11 cellular contexts compared by ENCODE assay signal in the genomic region with DNA sequence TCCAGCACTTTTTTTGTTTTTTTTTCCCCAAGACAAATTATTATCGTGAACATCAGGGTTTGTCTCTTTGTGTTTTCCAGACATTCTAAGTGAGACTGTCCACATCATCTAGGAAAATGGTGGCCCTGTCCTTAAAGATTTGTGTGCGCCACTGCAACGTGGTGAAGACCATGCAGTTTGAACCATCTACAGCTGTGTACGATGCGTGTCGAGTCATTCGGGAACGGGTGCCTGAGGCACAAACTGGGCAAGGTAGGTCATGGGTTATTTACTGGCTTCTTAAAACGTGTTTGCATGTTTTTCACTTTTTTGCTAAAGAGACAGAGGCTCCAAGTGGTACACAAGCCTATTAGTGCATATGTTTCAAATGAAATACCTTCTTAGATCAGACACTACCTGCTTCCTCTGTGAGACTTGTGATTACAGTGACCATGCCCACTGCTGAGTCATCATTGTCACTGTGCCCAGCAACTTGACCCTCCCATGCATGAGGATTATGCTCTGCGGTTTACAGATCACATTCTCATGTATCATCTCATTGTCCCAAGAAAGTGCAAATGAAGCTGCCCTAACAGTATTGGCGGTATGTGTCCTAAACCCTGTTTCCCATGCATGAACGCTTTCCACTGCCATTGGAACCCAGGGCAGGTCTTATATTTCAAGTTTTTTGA.
A peak's percentile ranks its signal among the peaks of the same experiment; 100 is the strongest.
DNase-seq lines count a peak whose midpoint lies in the region; ATAC-seq and TF ChIP-seq lines count a peak whose summit lies in the region.
"Had no signal": no experiment of that assay in that cellular context is flagged by ENCODE, and none has a peak within 500 bp of the region (broad histone marks: within the 10 kb centered on the region; RNA-seq: fewer than 3 reads in every experiment).

No MANE protein-coding gene starts in this region.

- intact Hi-C loops in left ventricle myocardium superior (cut with micrococcal nuclease) = no loop called here
- intact Hi-C loops in CD4-positive, alpha-beta memory T cell (cut with micrococcal nuclease) = no loop called here
- intact Hi-C loops in activated T-helper 2 cell treated with anti-CD3 and anti-CD28 coated beads, Interferon-gamma antibody, Interleukin-2, Interleukin-4, amounts not matched to agents 10 μg/mL and 5 μg/mL and 100 μg/mL, durations not matched to agents 14 hours and 24 hours and 36 hours (cut with micrococcal nuclease) = no loop called here

- no peak overlapping the region for H3K4me3 Mint-ChIP-seq in stimulated activated naive CD8-positive, alpha-beta T cell treated with anti-CD3 and anti-CD28 coated beads, Interleukin-15, amount 100 ng/mL, for 72 hours
- no peak overlapping the region for H3K4me3 Mint-ChIP-seq in CD4-positive, alpha-beta memory T cell
- no peak overlapping the region for H3K4me3 Mint-ChIP-seq in activated T-helper 2 cell treated with anti-CD3 and anti-CD28 coated beads, Interferon-gamma antibody, Interleukin-2, Interleukin-4, amounts not matched to agents 10 μg/mL and 5 μg/mL and 100 μg/mL, durations not matched to agents 14 hours and 24 hours and 36 hours (ENCODE audit: low read depth)
- H3K4me3 Mint-ChIP-seq: CD4-positive, CD25-positive, alpha-beta regulatory T cell had no signal

- no peak for DNase-seq in stimulated activated naive CD8-positive, alpha-beta T cell treated with anti-CD3 and anti-CD28 coated beads, Interleukin-15, amount 100 ng/mL, for 72 hours
- no peak for DNase-seq in stimulated activated naive CD8-positive, alpha-beta T cell treated with anti-CD3 and anti-CD28 coated beads, Interleukin-15, Interleukin-2, amounts not matched to agents 100 U/mL and 50 U/mL, for 24 hours
- DNase-seq in SW 1271 (lab: John Stamatoyannopoulos, UW) (peak; percentile 52 to 78), left ventricle myocardium superior (peak; percentile 43), HuH-7.5 (ENCODE audit: low spot score) (no peak), HEK293T (ENCODE audit: extremely low spot score) (no peak)
- DNase-seq in CD4-positive, alpha-beta memory T cell = no peak
- DNase-seq in activated T-helper 2 cell treated with anti-CD3 and anti-CD28 coated beads, Interferon-gamma antibody, Interleukin-2, Interleukin-4, amounts not matched to agents 10 μg/mL and 5 μg/mL and 100 μg/mL, durations not matched to agents 14 hours and 24 hours and 36 hours (ENCODE audit: low spot score) = no peak
- DNase-seq: CD4-positive, CD25-positive, alpha-beta regulatory T cell; T-helper 9 cell had no signal

- no peaks in the 10 kb centered on the region for H3K4me1 ChIP-seq in CD4-positive, alpha-beta memory T cell (ENCODE audit: insufficient read depth, low read length)

- no peaks in the 10 kb centered on the region for H3K27me3 Mint-ChIP-seq in stimulated activated naive CD8-positive, alpha-beta T cell treated with anti-CD3 and anti-CD28 coated beads, Interleukin-15, amount 100 ng/mL, for 72 hours
- peaks cover 2 to 4% of the 10 kb centered on the region in 2 donors for H3K27me3 Mint-ChIP-seq in CD4-positive, alpha-beta memory T cell
- no peaks in the 10 kb centered on the region for H3K27me3 Mint-ChIP-seq in activated T-helper 2 cell treated with anti-CD3 and anti-CD28 coated beads, Interferon-gamma antibody, Interleukin-2, Interleukin-4, amounts not matched to agents 10 μg/mL and 5 μg/mL and 100 μg/mL, durations not matched to agents 14 hours and 24 hours and 36 hours (ENCODE audit: low read depth)

- no peaks in the 10 kb centered on the region for H3K4me1 Mint-ChIP-seq in stimulated activated naive CD8-positive, alpha-beta T cell treated with anti-CD3 and anti-CD28 coated beads, Interleukin-15, amount 100 ng/mL, for 72 hours
- H3K4me1 Mint-ChIP-seq in CD4-positive, alpha-beta memory T cell = no peaks in the 10 kb centered on the region
- H3K4me1 Mint-ChIP-seq in activated T-helper 2 cell treated with anti-CD3 and anti-CD28 coated beads, Interferon-gamma antibody, Interleukin-2, Interleukin-4, amounts not matched to agents 10 μg/mL and 5 μg/mL and 100 μg/mL, durations not matched to agents 14 hours and 24 hours and 36 hours (ENCODE audit: low read depth) = peaks cover 10% of the 10 kb centered on the region
- H3K4me1 Mint-ChIP-seq: CD4-positive, CD25-positive, alpha-beta regulatory T cell had no signal

- no peak overlapping the region for H3K4me3 ChIP-seq in CD4-positive, alpha-beta memory T cell (ENCODE audit: low read length in 2 of 2)

- H3K36me3 Mint-ChIP-seq in CD4-positive, alpha-beta memory T cell = peaks cover 0 to under 1% of the 10 kb centered on the region in 2 donors
- H3K36me3 Mint-ChIP-seq in activated T-helper 2 cell treated with anti-CD3 and anti-CD28 coated beads, Interferon-gamma antibody, Interleukin-2, Interleukin-4, amounts not matched to agents 10 μg/mL and 5 μg/mL and 100 μg/mL, durations not matched to agents 14 hours and 24 hours and 36 hours (ENCODE audit: low read depth) = no peaks in the 10 kb centered on the region
- H3K36me3 Mint-ChIP-seq: CD4-positive, CD25-positive, alpha-beta regulatory T cell had no signal

- H3K9me3 ChIP-seq in CD4-positive, alpha-beta memory T cell (ENCODE audit: control insufficient read depth in 1 of 2, low read length in 2 of 2) = no peaks in the 10 kb centered on the region

- ATAC-seq in stimulated activated naive CD8-positive, alpha-beta T cell treated with anti-CD3 and anti-CD28 coated beads, Interleukin-15, amount 100 ng/mL, for 72 hours = no peak
- no peak for ATAC-seq in stimulated activated naive CD8-positive, alpha-beta T cell treated with anti-CD3 and anti-CD28 coated beads, Interleukin-15, Interleukin-2, amounts not matched to agents 100 U/mL and 50 U/mL, for 24 hours
- peak; percentile 60 for ATAC-seq in left ventricle myocardium superior

- H3K27ac ChIP-seq in CD4-positive, alpha-beta memory T cell (ENCODE audit: low read depth, low read length) = no peak overlapping the region
- H3K27ac ChIP-seq: KMS-11 had no signal

- H3K36me3 ChIP-seq in CD4-positive, alpha-beta memory T cell (ENCODE audit: insufficient read depth, low read length) = no peaks in the 10 kb centered on the region

- H3K27me3 ChIP-seq in CD4-positive, alpha-beta memory T cell (ENCODE audit: insufficient read depth, low read length) = no peaks in the 10 kb centered on the region

- peak overlapping the region; percentile 21 to 55 for H3K27ac Mint-ChIP-seq in stimulated activated naive CD8-positive, alpha-beta T cell treated with anti-CD3 and anti-CD28 coated beads, Interleukin-15, amount 100 ng/mL, for 72 hours
- H3K27ac Mint-ChIP-seq in CD4-positive, alpha-beta memory T cell = no peak overlapping the region
- no peak overlapping the region for H3K27ac Mint-ChIP-seq in activated T-helper 2 cell treated with anti-CD3 and anti-CD28 coated beads, Interferon-gamma antibody, Interleukin-2, Interleukin-4, amounts not matched to agents 10 μg/mL and 5 μg/mL and 100 μg/mL, durations not matched to agents 14 hours and 24 hours and 36 hours
- H3K27ac Mint-ChIP-seq: CD4-positive, CD25-positive, alpha-beta regulatory T cell had no signal

- CTCF ChIA-PET in CD4-positive, alpha-beta memory T cell (lab: Charles Lee; ENCODE audit: partially characterized antibody) = no interaction called here
- CTCF ChIA-PET in HEK293T (lab: Yijun Ruan, JAX) = no interaction called here

- POLR2A ChIA-PET in CD4-positive, alpha-beta memory T cell (lab: Charles Lee; ENCODE audit: partially characterized antibody) = no interaction called here
- POLR2A ChIA-PET in HEK293T (lab: Yijun Ruan, JAX) = no interaction called here

- H3K9me3 Mint-ChIP-seq in stimulated activated naive CD8-positive, alpha-beta T cell treated with anti-CD3 and anti-CD28 coated beads, Interleukin-15, amount 100 ng/mL, for 72 hours = no peaks in the 10 kb centered on the region
- H3K9me3 Mint-ChIP-seq in CD4-positive, alpha-beta memory T cell = no peaks in the 10 kb centered on the region
- no peaks in the 10 kb centered on the region for H3K9me3 Mint-ChIP-seq in activated T-helper 2 cell treated with anti-CD3 and anti-CD28 coated beads, Interferon-gamma antibody, Interleukin-2, Interleukin-4, amounts not matched to agents 10 μg/mL and 5 μg/mL and 100 μg/mL, durations not matched to agents 14 hours and 24 hours and 36 hours

TF ChIP-seq in HEK293T, 16 proteins besides CTCF, POLR2A, EP300 and RAD21:
- TF ChIP-seq L3MBTL2 (conservative IDR thresholded peaks at IDR 0.05) = no peak
- TF ChIP-seq HDGF (IDR thresholded peaks at IDR 0.05; ENCODE audit: borderline replicate concordance) = no peak
- no peak for TF ChIP-seq LEF1 (IDR thresholded peaks at IDR 0.05; ENCODE audit: borderline replicate concordance)
- TF ChIP-seq TARDBP (IDR thresholded peaks at IDR 0.05) = no peak
- TF ChIP-seq FOXK2 (IDR thresholded peaks at IDR 0.05) = no peak
- TF ChIP-seq ELF4 (IDR thresholded peaks at IDR 0.05) = no peak
- TF ChIP-seq NFRKB (IDR thresholded peaks at IDR 0.05) = no peak
- no peak for TF ChIP-seq SP1 (IDR thresholded peaks at IDR 0.05)
- TF ChIP-seq FOXM1 (IDR thresholded peaks at IDR 0.05; ENCODE audit: borderline replicate concordance) = no peak
- no peak for TF ChIP-seq PKNOX1 (IDR thresholded peaks at IDR 0.05)
- TF ChIP-seq BHLHE40 (IDR thresholded peaks at IDR 0.05; ENCODE audit: borderline replicate concordance) = no peak
- TF ChIP-seq ZNF384 (IDR thresholded peaks at IDR 0.05) = no peak

Comparison
In these comparisons a context has a peak if more than half of its experiments do, and no peak if none do; other contexts are left out.
1. DNase-seq: peak in SW 1271 (2 of 2) and left ventricle myocardium superior (single experiment); none in stimulated activated naive CD8-positive, alpha-beta T cell treated with anti-CD3 and anti-CD28 coated beads, Interleukin-15, amount 100 ng/mL, for 72 hours (0 of 2), stimulated activated naive CD8-positive, alpha-beta T cell treated with anti-CD3 and anti-CD28 coated beads, Interleukin-15, Interleukin-2, amounts not matched to agents 100 U/mL and 50 U/mL, for 24 hours (single experiment), HuH-7.5 (single experiment), CD4-positive, alpha-beta memory T cell (0 of 5), HEK293T (single experiment) and activated T-helper 2 cell treated with anti-CD3 and anti-CD28 coated beads, Interferon-gamma antibody, Interleukin-2, Interleukin-4, amounts not matched to agents 10 μg/mL and 5 μg/mL and 100 μg/mL, durations not matched to agents 14 hours and 24 hours and 36 hours (single experiment).
2. H3K27ac Mint-ChIP-seq: peak in stimulated activated naive CD8-positive, alpha-beta T cell treated with anti-CD3 and anti-CD28 coated beads, Interleukin-15, amount 100 ng/mL, for 72 hours (2 of 2); none in CD4-positive, alpha-beta memory T cell (0 of 7) and activated T-helper 2 cell treated with anti-CD3 and anti-CD28 coated beads, Interferon-gamma antibody, Interleukin-2, Interleukin-4, amounts not matched to agents 10 μg/mL and 5 μg/mL and 100 μg/mL, durations not matched to agents 14 hours and 24 hours and 36 hours (single experiment).